In genomic region chr17:43398724-43399595, GRCh38 we compare ENCODE assay signal across 8 cellular contexts. TPM values are rescaled to one million over a fixed set of nuclear protein-coding genes. Genes with fewer than 3 reads are reported as not detected.
DNase-seq lines count a peak whose midpoint lies in the region; ATAC-seq and TF ChIP-seq lines count a peak whose summit lies in the region.

A gene with protein sequence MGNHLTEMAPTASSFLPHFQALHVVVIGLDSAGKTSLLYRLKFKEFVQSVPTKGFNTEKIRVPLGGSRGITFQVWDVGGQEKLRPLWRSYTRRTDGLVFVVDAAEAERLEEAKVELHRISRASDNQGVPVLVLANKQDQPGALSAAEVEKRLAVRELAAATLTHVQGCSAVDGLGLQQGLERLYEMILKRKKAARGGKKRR (plus strand): TSS chr17:43398993. CDS start chr17:43399733, 740 bp downstream.

- peak within 1 kb of the TSS; percentile 57 to 80 (median 73) for H3K4me3 ChIP-seq in liver (ENCODE audit: low read depth in 1 of 3, low read length in 3 of 3)

- H3K27me3 ChIP-seq in CD4-positive, alpha-beta T cell (ENCODE audit: control insufficient read depth, insufficient read depth, low read length), result no peaks in the 10 kb centered on the region
- H3K27me3 ChIP-seq in liver (ENCODE audit: control insufficient read depth in 4 of 4, insufficient read depth in 4 of 4, low read length in 3 of 4), result no peaks in the 10 kb centered on the region

- H3K4me1 ChIP-seq in liver (ENCODE audit: control insufficient read depth in 4 of 4, insufficient read depth in 4 of 4, low read length in 3 of 4), result peaks cover 2 to 32% (median 16%) of the 10 kb centered on the region in 4 donors

- POLR2A ChIA-PET in CD4-positive, alpha-beta T cell (lab: Charles Lee), result interaction anchor here (0.6 to 4.7 kb wide), 10 partner anchors 9 to 1021 kb away, joined by 3 to 71 read pairs (median 10); partner anchors contain the start of genes BECN1, DHX8 and RPL27

- H3K36me3 ChIP-seq in liver (ENCODE audit: control insufficient read depth in 4 of 4, insufficient read depth in 3 of 4, low read depth in 1 of 4, low read length in 3 of 4), result peaks cover 0 to 4% (median 0%) of the 10 kb centered on the region in 4 donors

- under 1% methylated on average over 64 of the region's 64 CpGs for WGBS in liver

- peak; percentile 92 for ATAC-seq in CD4-positive, alpha-beta T cell (ENCODE audit: poor library complexity)
- peak; percentile 63 for ATAC-seq in HG02642 (IDR thresholded peaks at IDR 0.05; ENCODE audit: poor library complexity, unreplicated experiment)
- no peak for ATAC-seq in HG02870 (IDR thresholded peaks at IDR 0.05; ENCODE audit: unreplicated experiment)

- intact Hi-C loops in CD4-positive, alpha-beta T cell (cut with DNase I, micrococcal nuclease), result loop anchor here (1.0 to 10.0 kb wide), 3 partner anchors 37 to 376 kb away; partner anchors contain the start of genes DHX8 (in 1 of the 2) and DUSP3 (in 1 of the 2)

- H3K27ac ChIP-seq in CD4-positive, alpha-beta T cell (ENCODE audit: low read depth, low read length), result peak within 1 kb of the TSS; percentile 50
- H3K27ac ChIP-seq in liver (ENCODE audit: low read depth in 1 of 2, low read length in 2 of 2), result peak within 1 kb of the TSS; percentile 80 to 84

- no peaks in the 10 kb centered on the region for H3K9me3 Mint-ChIP-seq in CD4-positive, alpha-beta T cell

- no peak for TF ChIP-seq CTCF in CD4-positive, alpha-beta T cell (IDR thresholded peaks at IDR 0.05)
- no peak for TF ChIP-seq CTCF in liver (IDR thresholded peaks at IDR 0.05; ENCODE audit: low read depth, low read length, missing input control)

- H3K27me3 Mint-ChIP-seq in CD4-positive, alpha-beta T cell, result no peaks in the 10 kb centered on the region

- H3K27ac Mint-ChIP-seq in CD4-positive, alpha-beta T cell, result peak within 1 kb of the TSS; percentile 87

- no peaks in the 10 kb centered on the region for H3K9me3 ChIP-seq in CD4-positive, alpha-beta T cell (ENCODE audit: control insufficient read depth, low read length)
- H3K9me3 ChIP-seq in liver (ENCODE audit: control insufficient read depth in 4 of 4, low read length in 3 of 4), result no peaks in the 10 kb centered on the region

- CTCF ChIA-PET in CD4-positive, alpha-beta T cell (lab: Charles Lee), result interaction anchor here (1.3 to 3.2 kb wide), 4 partner anchors 10 to 85 kb away, joined by 3 to 38 read pairs (median 4); partner anchors contain the start of gene DHX8

- DNase-seq in CD4-positive, alpha-beta T cell, result peak; percentile 63 to 84 (median 76)
- peak; percentile 42 for DNase-seq in NCI-H526 treated with DMSO at 0.1 percent for 48 hours (lab: John Stamatoyannopoulos, UW)
- DNase-seq in activated CD4-positive, alpha-beta T cell treated with anti-CD3 and anti-CD28 coated beads, Interleukin-2, amount 50 U/mL, for 48 hours, result peak; percentile 83 to 88
- DNase-seq in dermis blood vessel endothelial cell, result peak; percentile 77
- DNase-seq in stimulated activated CD4-positive, alpha-beta T cell treated with anti-CD3 and anti-CD28 coated beads, Interleukin-2, amount 100 ng/mL, for 48 hours, result peak; percentile 72 to 79

- peaks cover 8% of the 10 kb centered on the region for H3K36me3 Mint-ChIP-seq in CD4-positive, alpha-beta T cell (ENCODE audit: low read depth)

- peak within 1 kb of the TSS; percentile 73 to 85 for H3K9ac ChIP-seq in liver (ENCODE audit: low read depth in 1 of 2, low read length in 2 of 2)

- TF ChIP-seq RAD21 in liver (IDR thresholded peaks at IDR 0.05), result peak in 1 of 2 donors; percentile 57

- peaks cover 36% of the 10 kb centered on the region for H3K4me1 Mint-ChIP-seq in CD4-positive, alpha-beta T cell (ENCODE audit: low read depth)

- peak within 1 kb of the TSS; percentile 97 for H3K4me3 Mint-ChIP-seq in CD4-positive, alpha-beta T cell

TF ChIP-seq in liver, 16 proteins besides CTCF, POLR2A, EP300 and RAD21:
- TF ChIP-seq FOXA1 (IDR thresholded peaks at IDR 0.05), result peak; percentile 59
- TF ChIP-seq EGR1 (IDR thresholded peaks at IDR 0.05; ENCODE audit: low read depth in 2 of 2), result no peak
- TF ChIP-seq, protein P1, sequence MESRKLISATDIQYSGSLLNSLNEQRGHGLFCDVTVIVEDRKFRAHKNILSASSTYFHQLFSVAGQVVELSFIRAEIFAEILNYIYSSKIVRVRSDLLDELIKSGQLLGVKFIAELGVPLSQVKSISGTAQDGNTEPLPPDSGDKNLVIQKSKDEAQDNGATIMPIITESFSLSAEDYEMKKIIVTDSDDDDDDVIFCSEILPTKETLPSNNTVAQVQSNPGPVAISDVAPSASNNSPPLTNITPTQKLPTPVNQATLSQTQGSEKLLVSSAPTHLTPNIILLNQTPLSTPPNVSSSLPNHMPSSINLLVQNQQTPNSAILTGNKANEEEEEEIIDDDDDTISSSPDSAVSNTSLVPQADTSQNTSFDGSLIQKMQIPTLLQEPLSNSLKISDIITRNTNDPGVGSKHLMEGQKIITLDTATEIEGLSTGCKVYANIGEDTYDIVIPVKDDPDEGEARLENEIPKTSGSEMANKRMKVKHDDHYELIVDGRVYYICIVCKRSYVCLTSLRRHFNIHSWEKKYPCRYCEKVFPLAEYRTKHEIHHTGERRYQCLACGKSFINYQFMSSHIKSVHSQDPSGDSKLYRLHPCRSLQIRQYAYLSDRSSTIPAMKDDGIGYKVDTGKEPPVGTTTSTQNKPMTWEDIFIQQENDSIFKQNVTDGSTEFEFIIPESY (IDR thresholded peaks at IDR 0.05), result no peak
- TF ChIP-seq NR2F2 (IDR thresholded peaks at IDR 0.05), result peak; percentile 39
- no peak for TF ChIP-seq FOXA2 (IDR thresholded peaks at IDR 0.05)
- TF ChIP-seq, protein P2, sequence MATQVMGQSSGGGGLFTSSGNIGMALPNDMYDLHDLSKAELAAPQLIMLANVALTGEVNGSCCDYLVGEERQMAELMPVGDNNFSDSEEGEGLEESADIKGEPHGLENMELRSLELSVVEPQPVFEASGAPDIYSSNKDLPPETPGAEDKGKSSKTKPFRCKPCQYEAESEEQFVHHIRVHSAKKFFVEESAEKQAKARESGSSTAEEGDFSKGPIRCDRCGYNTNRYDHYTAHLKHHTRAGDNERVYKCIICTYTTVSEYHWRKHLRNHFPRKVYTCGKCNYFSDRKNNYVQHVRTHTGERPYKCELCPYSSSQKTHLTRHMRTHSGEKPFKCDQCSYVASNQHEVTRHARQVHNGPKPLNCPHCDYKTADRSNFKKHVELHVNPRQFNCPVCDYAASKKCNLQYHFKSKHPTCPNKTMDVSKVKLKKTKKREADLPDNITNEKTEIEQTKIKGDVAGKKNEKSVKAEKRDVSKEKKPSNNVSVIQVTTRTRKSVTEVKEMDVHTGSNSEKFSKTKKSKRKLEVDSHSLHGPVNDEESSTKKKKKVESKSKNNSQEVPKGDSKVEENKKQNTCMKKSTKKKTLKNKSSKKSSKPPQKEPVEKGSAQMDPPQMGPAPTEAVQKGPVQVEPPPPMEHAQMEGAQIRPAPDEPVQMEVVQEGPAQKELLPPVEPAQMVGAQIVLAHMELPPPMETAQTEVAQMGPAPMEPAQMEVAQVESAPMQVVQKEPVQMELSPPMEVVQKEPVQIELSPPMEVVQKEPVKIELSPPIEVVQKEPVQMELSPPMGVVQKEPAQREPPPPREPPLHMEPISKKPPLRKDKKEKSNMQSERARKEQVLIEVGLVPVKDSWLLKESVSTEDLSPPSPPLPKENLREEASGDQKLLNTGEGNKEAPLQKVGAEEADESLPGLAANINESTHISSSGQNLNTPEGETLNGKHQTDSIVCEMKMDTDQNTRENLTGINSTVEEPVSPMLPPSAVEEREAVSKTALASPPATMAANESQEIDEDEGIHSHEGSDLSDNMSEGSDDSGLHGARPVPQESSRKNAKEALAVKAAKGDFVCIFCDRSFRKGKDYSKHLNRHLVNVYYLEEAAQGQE (IDR thresholded peaks at IDR 0.05), result peak; percentile 77
- peak; percentile 52 for TF ChIP-seq SP1 (IDR thresholded peaks at IDR 0.05)
- peak; percentile 23 to 34 for TF ChIP-seq RXRA (IDR thresholded peaks at IDR 0.05)
- TF ChIP-seq TAF1 (conservative IDR thresholded peaks at IDR 0.05), result peak; percentile 84
- TF ChIP-seq YY1 (IDR thresholded peaks at IDR 0.05), result no peak

RNA-seq across cellular contexts. Expression of the gene that starts here (rescaled TPM):
- 1 to 10 TPM; 2.4 to 2.9 TPM for total RNA-seq in CD4-positive, alpha-beta T cell
- total RNA-seq in dermis blood vessel endothelial cell (0.93 and 1.4 TPM in 2 replicates), liver (10 to 100 TPM; 13.6 to 15.3 TPM)
- 10 to 100 TPM; 19.9 to 39.2 TPM for polyA plus RNA-seq in liver
